Comparison of ENCODE assay signal across 22 cellular contexts in the genomic region with DNA sequence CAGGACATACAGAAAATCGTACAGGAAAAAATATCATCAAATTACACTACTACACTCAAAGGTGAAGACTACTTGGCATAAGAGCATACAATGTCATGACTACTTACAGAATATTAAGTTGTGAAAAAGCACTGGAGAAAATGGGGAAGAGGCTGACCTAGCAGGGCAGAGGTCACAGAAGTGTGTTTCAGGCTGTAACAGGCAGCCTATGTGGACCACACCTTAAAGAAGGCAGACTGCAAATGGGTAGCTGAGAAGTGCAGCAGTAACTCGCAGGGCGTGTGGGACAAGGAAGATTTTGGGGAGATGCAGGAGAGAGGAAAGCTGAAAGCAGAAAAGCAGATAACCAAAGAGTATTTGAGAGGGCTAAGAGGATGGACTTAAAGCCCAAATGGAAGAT.
"Had no signal": no experiment of that assay in that cellular context is flagged by ENCODE, and none has a peak within 500 bp of the region (broad histone marks: within the 10 kb centered on the region; RNA-seq: fewer than 3 reads in every experiment).

No MANE protein-coding gene starts in this region.

- H3K27ac Mint-ChIP-seq: activated CD4-positive, alpha-beta memory T cell treated with anti-CD3 and anti-CD28 coated beads for 36 hours; activated CD4-positive, alpha-beta T cell treated with anti-CD3 and anti-CD28 coated beads, Interleukin-2, amount 10 ng/mL, durations not matched to agents 7 days and 5 days; activated naive CD8-positive, alpha-beta T cell treated with anti-CD3 and anti-CD28 coated beads, Interleukin-2, amount 10 ng/mL, durations not matched to agents 7 days and 5 days; T-helper 17 cell had no signal

- H3K9me3 ChIP-seq: adrenal gland had no signal

- H3K36me3 ChIP-seq: adrenal gland, breast epithelium had no signal

- H3K27me3 ChIP-seq: adrenal gland, breast epithelium had no signal

- H3K9me3 Mint-ChIP-seq: activated CD4-positive, alpha-beta T cell treated with anti-CD3 and anti-CD28 coated beads, Interleukin-2, amount 10 ng/mL, durations not matched to agents 7 days and 5 days had no signal

- H3K4me1 ChIP-seq: adrenal gland, breast epithelium had no signal

- H3K4me3 Mint-ChIP-seq: activated CD4-positive, alpha-beta memory T cell treated with anti-CD3 and anti-CD28 coated beads for 36 hours; activated CD4-positive, alpha-beta T cell treated with anti-CD3 and anti-CD28 coated beads, Interleukin-2, amount 10 ng/mL, durations not matched to agents 7 days and 5 days; activated naive CD8-positive, alpha-beta T cell treated with anti-CD3 and anti-CD28 coated beads, Interleukin-2, amount 10 ng/mL, durations not matched to agents 7 days and 5 days; T-helper 17 cell had no signal

- H3K4me1 Mint-ChIP-seq: activated CD4-positive, alpha-beta T cell treated with anti-CD3 and anti-CD28 coated beads, Interleukin-2, amount 10 ng/mL, durations not matched to agents 7 days and 5 days; activated naive CD8-positive, alpha-beta T cell treated with anti-CD3 and anti-CD28 coated beads, Interleukin-2, amount 10 ng/mL, durations not matched to agents 7 days and 5 days; T-helper 17 cell had no signal

- H3K27me3 Mint-ChIP-seq: activated CD4-positive, alpha-beta T cell treated with anti-CD3 and anti-CD28 coated beads, Interleukin-2, amount 10 ng/mL, durations not matched to agents 7 days and 5 days; activated naive CD8-positive, alpha-beta T cell treated with anti-CD3 and anti-CD28 coated beads, Interleukin-2, amount 10 ng/mL, durations not matched to agents 7 days and 5 days; T-helper 17 cell had no signal

- H3K4me3 ChIP-seq: adrenal gland, breast epithelium had no signal

- DNase-seq: activated CD4-positive, alpha-beta memory T cell treated with anti-CD3 and anti-CD28 coated beads for 36 hours; activated CD4-positive, alpha-beta T cell treated with anti-CD3 and anti-CD28 coated beads, Interleukin-2, amount 10 ng/mL, durations not matched to agents 7 days and 5 days; activated CD4-positive, CD25-positive, alpha-beta regulatory T cell; activated CD8-positive, alpha-beta memory T cell treated with anti-CD3 and anti-CD28 coated beads, Interleukin-2, amount 50 U/mL, for 4 hours; activated naive CD4-positive, alpha-beta T cell treated with anti-CD3 and anti-CD28 coated beads, Interleukin-2, amount 50 U/mL, for 16 hours; activated naive CD8-positive, alpha-beta T cell treated with anti-CD3 and anti-CD28 coated beads, Interleukin-2, amount 10 ng/mL, durations not matched to agents 7 days and 5 days; activated T-cell treated with anti-CD3 and anti-CD28 coated beads, Interleukin-2, amount 50 U/mL, for 1 hour; adrenal gland; aorta; caudate nucleus; Kasumi-1; NCI-H1092; NCI-H1930; NCI-H2171; NCI-H2227 treated with DMSO at 0.1 percent for 48 hours; NCI-H524 treated with DMSO at 0.1 percent for 48 hours; NCI-H748 treated with DMSO at 0.1 percent for 48 hours; PC-3; SHP77 treated with DMSO at 0.1 percent for 48 hours; T-helper 17 cell; T-helper 9 cell had no signal

- H3K27ac ChIP-seq: adrenal gland had no signal

- ATAC-seq: PC-3, T-helper 17 cell had no signal

- H3K36me3 Mint-ChIP-seq: activated naive CD8-positive, alpha-beta T cell treated with anti-CD3 and anti-CD28 coated beads, Interleukin-2, amount 10 ng/mL, durations not matched to agents 7 days and 5 days had no signal
